In the genomic region with DNA sequence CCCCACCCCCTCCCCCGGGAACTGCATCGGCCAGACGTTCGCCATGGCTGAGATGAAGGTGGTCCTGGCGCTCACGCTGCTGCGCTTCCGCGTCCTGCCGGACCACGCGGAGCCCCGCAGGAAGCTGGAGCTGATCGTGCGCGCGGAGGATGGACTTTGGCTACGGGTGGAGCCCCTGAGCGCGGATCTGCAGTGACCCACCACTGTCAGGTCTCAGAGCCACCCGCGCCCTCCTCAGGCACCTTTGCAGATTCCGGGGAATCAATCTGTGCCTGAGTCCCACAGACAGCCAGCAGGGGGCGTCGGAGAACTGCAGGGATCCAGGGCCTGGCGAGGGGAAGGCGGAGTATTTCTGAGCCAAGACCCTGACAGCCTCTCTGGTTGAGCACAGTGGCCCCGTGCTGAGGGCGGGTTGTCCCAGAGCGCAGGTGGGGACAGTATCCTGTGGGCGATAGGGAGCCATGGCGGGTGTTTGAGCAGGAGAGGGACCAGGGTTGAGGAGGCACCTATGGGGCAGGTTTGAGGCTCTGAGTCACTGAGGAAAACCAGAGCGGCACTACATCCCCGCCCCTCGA, we compare ENCODE assay signal across 8 cellular contexts. TPM values are rescaled to one million over a fixed set of nuclear protein-coding genes. Genes with fewer than 3 reads are reported as not detected.
DNase-seq lines count a peak whose midpoint lies in the region; ATAC-seq and TF ChIP-seq lines count a peak whose summit lies in the region.

No MANE protein-coding gene starts in this region.

- H3K4me2 ChIP-seq in BLaER1 (peak overlapping the region; percentile 71), neural progenitor cell (no peak overlapping the region)

- H3K36me3 Mint-ChIP-seq in neural progenitor cell: no peaks in the 10 kb centered on the region

- no peak overlapping the region for H3K4me3 Mint-ChIP-seq in neural progenitor cell
- H3K4me3 Mint-ChIP-seq in stimulated activated naive CD8-positive, alpha-beta T cell treated with anti-CD3 and anti-CD28 coated beads, Interleukin-15, amount 100 ng/mL, for 72 hours: peak overlapping the region; percentile 59 to 72

- H3K9me3 ChIP-seq in BLaER1 (no peaks in the 10 kb centered on the region), Peyer's patch (no peaks in the 10 kb centered on the region), neural progenitor cell (ENCODE audit: low read depth) (no peaks in the 10 kb centered on the region)

- peaks cover 8% of the 10 kb centered on the region for H3K27me3 Mint-ChIP-seq in neural progenitor cell (ENCODE audit: insufficient read depth, low read depth)
- H3K27me3 Mint-ChIP-seq in stimulated activated naive CD8-positive, alpha-beta T cell treated with anti-CD3 and anti-CD28 coated beads, Interleukin-15, amount 100 ng/mL, for 72 hours: peaks cover 35% of the 10 kb centered on the region

- ATAC-seq in stimulated activated naive CD8-positive, alpha-beta T cell treated with anti-CD3 and anti-CD28 coated beads, Interleukin-15, amount 100 ng/mL, for 72 hours: peak; percentile 94
- no peak for ATAC-seq in GM19351 (IDR thresholded peaks at IDR 0.05; ENCODE audit: unreplicated experiment)

- no peaks in the 10 kb centered on the region for H3K9me3 Mint-ChIP-seq in neural progenitor cell
- H3K9me3 Mint-ChIP-seq in stimulated activated naive CD8-positive, alpha-beta T cell treated with anti-CD3 and anti-CD28 coated beads, Interleukin-15, amount 100 ng/mL, for 72 hours: no peaks in the 10 kb centered on the region

- no peaks in the 10 kb centered on the region for H3F3A ChIP-seq in neural progenitor cell (ENCODE audit: low read depth)

- H3K27me3 ChIP-seq in BLaER1: no peaks in the 10 kb centered on the region
- no peaks in the 10 kb centered on the region for H3K27me3 ChIP-seq in Peyer's patch
- H3K27me3 ChIP-seq in neural progenitor cell: no peaks in the 10 kb centered on the region

- no peaks in the 10 kb centered on the region for H4K20me1 ChIP-seq in BLaER1
- H4K20me1 ChIP-seq in neural progenitor cell (ENCODE audit: low read depth): no peaks in the 10 kb centered on the region

- peak; percentile 93 for TF ChIP-seq CTCF in HFF-Myc (IDR thresholded peaks at IDR 0.05; ENCODE audit: low read depth, low read length, missing control alignments)
- TF ChIP-seq CTCF in Peyer's patch (IDR thresholded peaks at IDR 0.05): peak; percentile 55 to 87 (median 83)
- TF ChIP-seq CTCF in fibroblast of mammary gland (conservative IDR thresholded peaks at IDR 0.05; ENCODE audit: control insufficient read depth, insufficient read depth, low read depth, low read length): peak; percentile 82
- TF ChIP-seq CTCF in neural progenitor cell (IDR thresholded peaks at IDR 0.05): peak; percentile 62

- no peaks in the 10 kb centered on the region for H3K4me1 Mint-ChIP-seq in neural progenitor cell
- H3K4me1 Mint-ChIP-seq in stimulated activated naive CD8-positive, alpha-beta T cell treated with anti-CD3 and anti-CD28 coated beads, Interleukin-15, amount 100 ng/mL, for 72 hours: peaks cover 9% of the 10 kb centered on the region

- 0 out of 2 replicates have a peak overlapping the region, but pooled peaks have one; percentile 16 for H3K9ac ChIP-seq in BLaER1
- H3K9ac ChIP-seq in neural progenitor cell: no peak overlapping the region

- no peaks in the 10 kb centered on the region for H3K36me3 ChIP-seq in BLaER1
- no peaks in the 10 kb centered on the region for H3K36me3 ChIP-seq in Peyer's patch
- no peaks in the 10 kb centered on the region for H3K36me3 ChIP-seq in neural progenitor cell

- DNase-seq in HFF-Myc (ENCODE audit: extremely low read depth, low read depth) (peak; percentile 29), Peyer's patch (peak; percentile 77 to 92 (median 86)), fibroblast of mammary gland (ENCODE audit: low read depth) (peak; percentile 45), neural progenitor cell (ENCODE audit: low spot score) (peak; percentile 61)
- peak; percentile 90 to 92 for DNase-seq in activated T-cell treated with anti-CD3 and anti-CD28 coated beads, Interleukin-2, amount 50 U/mL, for 48 hours
- DNase-seq in stimulated activated naive CD8-positive, alpha-beta T cell treated with anti-CD3 and anti-CD28 coated beads, Interleukin-15, amount 100 ng/mL, for 72 hours: peak; percentile 78 to 81

- peak overlapping the region; percentile 57 for H3K4me3 ChIP-seq in BLaER1
- H3K4me3 ChIP-seq in HFF-Myc (replicated peaks; ENCODE audit: low read depth, low read length): no peak overlapping the region
- peak overlapping the region in 2 of 4 donors; percentile 6 to 14 for H3K4me3 ChIP-seq in Peyer's patch
- H3K4me3 ChIP-seq in fibroblast of mammary gland (ENCODE audit: control insufficient read depth, low read depth, low read length): no peak overlapping the region
- H3K4me3 ChIP-seq in neural progenitor cell: no peak overlapping the region

- H3K27ac Mint-ChIP-seq in neural progenitor cell: no peak overlapping the region
- H3K27ac Mint-ChIP-seq in stimulated activated naive CD8-positive, alpha-beta T cell treated with anti-CD3 and anti-CD28 coated beads, Interleukin-15, amount 100 ng/mL, for 72 hours: no peak overlapping the region

- H2AFZ ChIP-seq in neural progenitor cell (replicated peaks): no peak overlapping the region

- H3K79me2 ChIP-seq in neural progenitor cell (ENCODE audit: low read depth): no peaks in the 10 kb centered on the region

- H3K27ac ChIP-seq in BLaER1 (no peak overlapping the region), Peyer's patch (no peak overlapping the region), neural progenitor cell (no peak overlapping the region)

- H3K4me1 ChIP-seq in BLaER1: no peaks in the 10 kb centered on the region
- H3K4me1 ChIP-seq in Peyer's patch: no peaks in the 10 kb centered on the region
- no peaks in the 10 kb centered on the region for H3K4me1 ChIP-seq in neural progenitor cell

- no peak for TF ChIP-seq POLR2A in Peyer's patch (IDR thresholded peaks at IDR 0.05)

RNA-seq across cellular contexts. Expression of gene CYP4F8, which starts 30.4 kb away (rescaled TPM):
- total RNA-seq in Peyer's patch (not detected), neural progenitor cell (ENCODE audit: low replicate concordance) (not detected in 2 replicates)

RNA-seq across cellular contexts. Expression of gene CYP4F3, which starts 56.1 kb away (rescaled TPM):
- total RNA-seq in Peyer's patch (100 to 1,000 TPM in 1 of 4 donors, 10 to 100 TPM in 3; 23.9 to 164 (median 73.9) TPM), neural progenitor cell (ENCODE audit: low replicate concordance) (not detected in 2 replicates)

Comparison
In these comparisons a context has a peak if more than half of its experiments do, and no peak if none do; other contexts are left out.
1. DNase-seq: peak in every context shown above with its lines; median percentile 91 in activated T-cell treated with anti-CD3 and anti-CD28 coated beads, Interleukin-2, amount 50 U/mL, for 48 hours; 86 in Peyer's patch; 80 in stimulated activated naive CD8-positive, alpha-beta T cell treated with anti-CD3 and anti-CD28 coated beads, Interleukin-15, amount 100 ng/mL, for 72 hours; 61 in neural progenitor cell; 45 in fibroblast of mammary gland; 29 in HFF-Myc.
2. RNA of gene CYP4F3, which starts 56.1 kb away (total RNA-seq): 23.9 to 164 TPM in Peyer's patch; not detected in neural progenitor cell; every median in the first group is over 10 times any median in the second.
3. Peak in every context shown above with its lines, with median percentiles within 50 percentile points of each other: CTCF ChIP-seq.